In the genomic region with DNA sequence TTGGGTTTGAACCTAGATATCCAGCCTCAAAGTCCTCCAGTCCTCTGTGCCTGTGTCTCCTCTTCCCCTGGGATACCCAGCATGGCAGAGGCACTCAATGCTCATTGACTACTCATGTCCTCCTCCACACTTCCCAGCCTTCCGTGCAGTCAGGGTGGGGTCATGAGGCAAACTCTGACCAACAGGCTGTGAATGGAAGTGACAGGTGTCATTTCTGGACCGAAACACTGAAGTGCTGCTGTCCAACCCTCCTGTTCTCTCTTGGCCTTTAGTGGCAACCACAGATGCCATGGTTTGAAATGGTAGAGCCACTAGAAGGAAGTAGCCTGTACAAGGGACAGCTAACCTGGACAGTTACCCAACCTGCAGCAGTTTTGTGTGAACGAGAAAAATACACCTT, we compare ENCODE assay signal across 25 cellular contexts. TPM values are rescaled to one million over a fixed set of nuclear protein-coding genes. Genes with fewer than 3 reads are reported as not detected.
A peak's percentile ranks its signal among the peaks of the same experiment; 100 is the strongest.
DNase-seq lines count a peak whose midpoint lies in the region; ATAC-seq, FAIRE-seq and TF ChIP-seq lines count a peak whose summit lies in the region.
"Had no signal": no experiment of that assay in that cellular context is flagged by ENCODE, and none has a peak within 500 bp of the region (broad histone marks: within the 10 kb centered on the region; RNA-seq: fewer than 3 reads in every experiment).

No MANE protein-coding gene starts in this region.

- no peaks in the 10 kb centered on the region for H3K9me1 ChIP-seq in K562 (ENCODE audit: control insufficient read depth, insufficient read depth, low read length)

- intact Hi-C loops in K562 (cut with micrococcal nuclease): no loop called here
- intact Hi-C loops in spleen (cut with DNase I; ENCODE audit: low total_unique reads): no loop called here

- H3K4me3 ChIP-seq in K562 (no peak overlapping the region), spleen (no peak overlapping the region)
- H3K4me3 ChIP-seq: GM23248 had no signal

- no peaks in the 10 kb centered on the region for H3K79me2 ChIP-seq in K562 (ENCODE audit: control insufficient read depth, insufficient read depth, low read length)

- in situ Hi-C loops in K562 (cut with MboI): no loop called here

- H3K36me3 ChIP-seq in K562 (ENCODE audit: control insufficient read depth, insufficient read depth, low read length) (no peaks in the 10 kb centered on the region), spleen (no peaks in the 10 kb centered on the region)

- no peak overlapping the region for H3K27ac ChIP-seq in K562 (ENCODE audit: extremely low read depth, low read depth, low read length)
- no peak overlapping the region for H3K27ac ChIP-seq in spleen
- H3K27ac ChIP-seq: C4-2B, GM23248 had no signal

- no peaks in the 10 kb centered on the region for H4K20me1 ChIP-seq in K562 (replicated peaks; ENCODE audit: control insufficient read depth, insufficient read depth, low read length)

- peaks cover 0 to 6% of the 10 kb centered on the region in 2 experiments; a peak in 2 of 5 replicates for H3K4me1 ChIP-seq in K562 (replicated peaks in 1 of 2; ENCODE audit: control insufficient read depth in 2 of 2, insufficient read depth in 2 of 2, low read length in 2 of 2)
- peaks cover 0 to 9% (median 2%) of the 10 kb centered on the region in 6 donors for H3K4me1 ChIP-seq in spleen

- peaks cover 3% of the 10 kb centered on the region for H3K4me1 Mint-ChIP-seq in activated T-cell treated with anti-CD3 and anti-CD28 coated beads, Interleukin-2, amount 50 U/mL, for 24 hours (ENCODE audit: low read depth)
- H3K4me1 Mint-ChIP-seq: CD8-positive, alpha-beta memory T cell had no signal

- TF ChIP-seq EP300 in K562 (IDR thresholded peaks at IDR 0.05; ENCODE audit: low read length): no peak

- BruUV-seq in K562 (replicated peaks; lab: Mats Ljungman, UMichigan): no TSS peak

- no peak for ATAC-seq in K562
- ATAC-seq in left lobe of liver: no peak
- ATAC-seq: HCT116, PC-3 had no signal

- CTCF ChIA-PET in K562 (lab: Yijun Ruan, JAX; ENCODE audit: low intra/inter-chr PET ratio): no interaction called here

- no peaks in the 10 kb centered on the region for H3K9me3 ChIP-seq in K562 (replicated peaks; ENCODE audit: control insufficient read depth, insufficient read depth, low read depth, low read length)
- peaks cover 0 to 12% (median 0%) of the 10 kb centered on the region in 8 donors for H3K9me3 ChIP-seq in spleen

- DNase-seq in activated T-cell treated with anti-CD3 and anti-CD28 coated beads, Interleukin-2, amount 50 U/mL, for 24 hours: peak; percentile 17
- no peak for DNase-seq in activated T-cell treated with anti-CD3 and anti-CD28 coated beads for 4 hours
- DNase-seq in K562 (ENCODE audit: extremely low read depth in 1 of 4, low spot score in 3 of 4): no peak
- DNase-seq in left lobe of liver (ENCODE audit: low spot score): peak; percentile 15
- peak; percentile 6 for DNase-seq in spleen
- no peak for DNase-seq in activated CD4-positive, alpha-beta T cell treated with anti-CD3 and anti-CD28 coated beads for 4 hours
- no peak for DNase-seq in NK-92 treated with Interleukin-12 subunit alpha and Interleukin-12 subunit beta, amount 100 ng/mL, for 24 hours (lab: John Stamatoyannopoulos, UW)
- DNase-seq in medulla oblongata (ENCODE audit: extremely low spot score): no peak
- DNase-seq: AML-193; Calu3; CD8-positive, alpha-beta memory T cell; DMS153; GM23248; Karpas-422; NCI-H1694; NCI-H2081 treated with DMSO at 0.1 percent for 48 hours; NCI-H446 treated with DMSO at 0.1 percent for 48 hours; NCI-H526 treated with DMSO at 0.1 percent for 48 hours; PC-3; RPMI8226; SHP77 treated with DMSO at 0.1 percent for 48 hours had no signal

- 0 out of 2 replicates have a peak overlapping the region, but pooled peaks have one; percentile 32 for H2AFZ ChIP-seq in K562 (ENCODE audit: low read depth, low read length)

- POLR2A ChIA-PET in K562 (lab: Yijun Ruan, JAX): interaction anchor here (1.2 to 2.4 kb wide), 2 partner anchors 14 to 47 kb away, joined by 3 to 8 read pairs; partner anchors contain the start of gene MAP3K14

- peak; percentile 29 for FAIRE-seq in K562 (lab: Jason Lieb, UNC)
- FAIRE-seq: GM12891 had no signal

- H3K4me3 Mint-ChIP-seq in activated T-cell treated with anti-CD3 and anti-CD28 coated beads, Interleukin-2, amount 50 U/mL, for 24 hours: no peak overlapping the region
- H3K4me3 Mint-ChIP-seq: CD8-positive, alpha-beta memory T cell; IgD-negative memory B cell had no signal

- peaks cover 18% of the 10 kb centered on the region for H3K27me3 Mint-ChIP-seq in activated T-cell treated with anti-CD3 and anti-CD28 coated beads, Interleukin-2, amount 50 U/mL, for 24 hours

- H3K27me3 ChIP-seq in K562 (ENCODE audit: control insufficient read depth in 2 of 2, insufficient read depth in 2 of 2, low read length in 2 of 2) (peaks cover 8 to 29% of the 10 kb centered on the region in 2 experiments; a peak in 4 of 5 replicates), spleen (replicated peaks in 1 of 7) (peaks cover 0 to 73% (median 4%) of the 10 kb centered on the region in 7 donors)

- no peak overlapping the region for H3K9ac ChIP-seq in K562 (ENCODE audit: insufficient read depth in 1 of 2, low read depth in 2 of 2, low read length in 2 of 2)
- H3K9ac ChIP-seq: GM23248 had no signal

- H3K36me3 Mint-ChIP-seq in activated T-cell treated with anti-CD3 and anti-CD28 coated beads, Interleukin-2, amount 50 U/mL, for 24 hours (ENCODE audit: low read depth): no peaks in the 10 kb centered on the region
- H3K36me3 Mint-ChIP-seq: CD8-positive, alpha-beta memory T cell; IgD-negative memory B cell had no signal

- WGBS in K562 (ENCODE audit: insufficient coverage, low coverage, missing lambda C conversion rate): 8% methylated on average over 3 of the region's 3 CpGs
- 81 to 91% (median 85%) methylated on average over 3 of the region's 3 CpGs for WGBS in spleen, 5 donors

- H3K9me3 Mint-ChIP-seq in activated T-cell treated with anti-CD3 and anti-CD28 coated beads, Interleukin-2, amount 50 U/mL, for 24 hours: no peaks in the 10 kb centered on the region
- H3K9me3 Mint-ChIP-seq: CD8-positive, alpha-beta memory T cell had no signal

- no peak for TF ChIP-seq RAD21 in K562 (CRISPR knock-in tag; conservative IDR thresholded peaks at IDR 0.05 in 1 of 2, IDR thresholded peaks at IDR 0.05 in 1 of 2)

- TF ChIP-seq POLR2A in K562 (conservative IDR thresholded peaks at IDR 0.05) (no peak), spleen (IDR thresholded peaks at IDR 0.05) (no peak)

- no peak for TF ChIP-seq CTCF in K562 (IDR thresholded peaks at IDR 0.05 in 2 of 3, conservative IDR thresholded peaks at IDR 0.05 in 1 of 3; ENCODE audit: insufficient read depth in 2 of 3, low read depth in 1 of 3, low read length in 3 of 3)
- no peak for TF ChIP-seq CTCF in spleen (IDR thresholded peaks at IDR 0.05 in 8 of 11, conservative IDR thresholded peaks at IDR 0.05 in 3 of 11)

- no peak overlapping the region for H3K4me2 ChIP-seq in K562 (ENCODE audit: insufficient read depth, low read length)

- no peak overlapping the region for H3K27ac Mint-ChIP-seq in activated T-cell treated with anti-CD3 and anti-CD28 coated beads, Interleukin-2, amount 50 U/mL, for 24 hours
- H3K27ac Mint-ChIP-seq: CD8-positive, alpha-beta memory T cell; IgD-negative memory B cell had no signal

TF ChIP-seq in K562, 482 proteins besides CTCF, POLR2A, EP300 and RAD21 (continues in another document):
- TF ChIP-seq, protein P1, sequence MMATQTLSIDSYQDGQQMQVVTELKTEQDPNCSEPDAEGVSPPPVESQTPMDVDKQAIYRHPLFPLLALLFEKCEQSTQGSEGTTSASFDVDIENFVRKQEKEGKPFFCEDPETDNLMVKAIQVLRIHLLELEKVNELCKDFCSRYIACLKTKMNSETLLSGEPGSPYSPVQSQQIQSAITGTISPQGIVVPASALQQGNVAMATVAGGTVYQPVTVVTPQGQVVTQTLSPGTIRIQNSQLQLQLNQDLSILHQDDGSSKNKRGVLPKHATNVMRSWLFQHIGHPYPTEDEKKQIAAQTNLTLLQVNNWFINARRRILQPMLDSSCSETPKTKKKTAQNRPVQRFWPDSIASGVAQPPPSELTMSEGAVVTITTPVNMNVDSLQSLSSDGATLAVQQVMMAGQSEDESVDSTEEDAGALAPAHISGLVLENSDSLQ (IDR thresholded peaks at IDR 0.05): 0 out of 2 replicates have a peak, but pooled peaks have one; percentile 26
- TF ChIP-seq MECOM (CRISPR knock-in tag; IDR thresholded peaks at IDR 0.05): no peak
- no peak for TF ChIP-seq TGIF2 (CRISPR knock-in tag; IDR thresholded peaks at IDR 0.05)
- TF ChIP-seq CREM (IDR thresholded peaks at IDR 0.05; ENCODE audit: low read depth): no peak
- TF ChIP-seq RBM25 (IDR thresholded peaks at IDR 0.05; ENCODE audit: low read depth, low read length, severe bottlenecking): no peak

RNA-seq across cellular contexts. Expression of gene MAP3K14, which starts 46.7 kb away (rescaled TPM):
- 11.9 and 31.3 TPM in 2 replicates for total RNA-seq in K562 (2011; cell fraction: chromatin; rRNA removed; ENCODE audit: low replicate concordance)
- 14.3 and 19.3 TPM in 2 replicates for total RNA-seq in K562 (2011; cell fraction: nucleolus; rRNA removed)
- total RNA-seq in K562 (2011; cell fraction: nucleoplasm; rRNA removed): 11.7 and 12.4 TPM in 2 replicates
- 2.9 and 4.8 TPM in 2 replicates for total RNA-seq in K562 (2014; rRNA removed)
- total RNA-seq in K562 (2014; rRNA removed; fragmentation: Illumina TruSeq; extraction: Trizol): 0.99 and 1.8 TPM in 2 replicates
- 3.2 and 3.5 TPM in 2 replicates for total RNA-seq in K562 (2015; rRNA removed; fragmentation: Illumina TruSeq; extraction: Trizol)
- 7.9 and 8.7 TPM in 2 replicates for total RNA-seq in K562 (2021)
- polyA plus RNA-seq in K562 (2011; rRNA removed): 5.3 and 7.5 TPM in 2 replicates
- 6.5 and 9.0 TPM in 2 replicates for polyA plus RNA-seq in K562 (2011; cell fraction: cytosol; rRNA removed)
- 16.1 and 28.3 TPM in 2 replicates for polyA plus RNA-seq in K562 (2011; cell fraction: nucleus; rRNA removed)
- polyA plus RNA-seq in K562 (2012): 3.6 and 5.4 TPM in 2 replicates
- polyA plus RNA-seq in K562 (2014; fragmentation: Illumina TruSeq; extraction: Trizol): 3.7 and 3.9 TPM in 2 replicates
- under 1 TPM; 0.45 to 0.56 TPM for polyA plus RNA-seq in K562 (2014; fragmentation: Nextera tagmentation; extraction: Ambion mirVana)
- 4.9 TPM in 2 replicates for polyA plus RNA-seq in K562 (2014; rRNA removed)
- polyA minus RNA-seq in K562 (2011; rRNA and poly(A)+ RNA removed): 3.2 and 6.0 TPM in 2 replicates
- 4.9 and 5.2 TPM in 2 replicates for polyA minus RNA-seq in K562 (2011; cell fraction: cytosol; rRNA and poly(A)+ RNA removed)
- 7.8 and 8.2 TPM in 2 replicates for polyA minus RNA-seq in K562 (2011; cell fraction: nucleus; rRNA and poly(A)+ RNA removed)
- 6.9 TPM for total RNA-seq in left lobe of liver
- 10 to 100 TPM; 22.1 to 36.3 (median 32.1) TPM for total RNA-seq in spleen
- 10 to 100 TPM; 17.3 to 18.8 (median 18.0) TPM for polyA plus RNA-seq in spleen

Comparison
In these comparisons a context has a peak if more than half of its experiments do, and no peak if none do; other contexts are left out.
1. DNase-seq: peak in activated T-cell treated with anti-CD3 and anti-CD28 coated beads, Interleukin-2, amount 50 U/mL, for 24 hours (single experiment), left lobe of liver (single experiment) and spleen (single experiment); none in activated T-cell treated with anti-CD3 and anti-CD28 coated beads for 4 hours (single experiment), K562 (0 of 4), activated CD4-positive, alpha-beta T cell treated with anti-CD3 and anti-CD28 coated beads for 4 hours (0 of 2), NK-92 treated with Interleukin-12 subunit alpha and Interleukin-12 subunit beta, amount 100 ng/mL, for 24 hours (single experiment) and medulla oblongata (single experiment).